In genomic region chr7:121024568-121025055, GRCh38 we compare ENCODE assay signal across 17 cellular contexts. TPM values are rescaled to one million over a fixed set of nuclear protein-coding genes. Genes with fewer than 3 reads are reported as not detected.
A peak's percentile ranks its signal among the peaks of the same experiment; 100 is the strongest.
DNase-seq lines count a peak whose midpoint lies in the region; ATAC-seq, FAIRE-seq and TF ChIP-seq lines count a peak whose summit lies in the region.
"Had no signal": no experiment of that assay in that cellular context is flagged by ENCODE, and none has a peak within 500 bp of the region (broad histone marks: within the 10 kb centered on the region; RNA-seq: fewer than 3 reads in every experiment).

No MANE protein-coding gene starts in this region.

- H3K14ac ChIP-seq in IMR-90 (replicated peaks; ENCODE audit: low read depth, low read length): peak overlapping the region; percentile 69; the same call in 1 of the 2 replicates

- no peaks in the 10 kb centered on the region for H3K9me2 ChIP-seq in MM.1S (replicated peaks; ENCODE audit: insufficient read depth, low read length)

- no peak overlapping the region for H3K4me3 Mint-ChIP-seq in neural progenitor cell
- H3K4me3 Mint-ChIP-seq: activated CD4-positive, alpha-beta memory T cell treated with anti-CD3 and anti-CD28 coated beads, Interleukin-2, amount 10 ng/mL, durations not matched to agents 7 days and 5 days; activated naive CD8-positive, alpha-beta T cell treated with anti-CD3 and anti-CD28 coated beads, Interleukin-2, amount 10 ng/mL, durations not matched to agents 7 days and 5 days; activated T-cell treated with anti-CD3 and anti-CD28 coated beads, Interleukin-2, amount 50 U/mL, for 72 hours had no signal

- intact Hi-C loops in IMR-90 (cut with micrococcal nuclease): no loop called here
- intact Hi-C loops in endothelial cell of umbilical vein (cut with micrococcal nuclease): no loop called here
- intact Hi-C loops in tibial artery (cut with DNase I; ENCODE audit: low total_unique reads): loop anchor here (2.0 kb wide), 1 partner anchor 18 kb away; no protein-coding TSS in a partner anchor

- no peak for FAIRE-seq in endothelial cell of umbilical vein (lab: Jason Lieb, UNC)

- no peaks in the 10 kb centered on the region for H3K79me2 ChIP-seq in endothelial cell of umbilical vein (ENCODE audit: control insufficient read depth, insufficient read depth, low read length)
- no peaks in the 10 kb centered on the region for H3K79me2 ChIP-seq in neural progenitor cell (ENCODE audit: low read depth)
- no peaks in the 10 kb centered on the region for H3K79me2 ChIP-seq in MM.1S (ENCODE audit: low read length)

- no peaks in the 10 kb centered on the region for H3K36me3 ChIP-seq in IMR-90 (ENCODE audit: control insufficient read depth, insufficient read depth, low read length)
- H3K36me3 ChIP-seq in endothelial cell of umbilical vein (ENCODE audit: control insufficient read depth in 2 of 2, extremely low read depth in 1 of 2, insufficient read depth in 2 of 2, low read length in 2 of 2): no peaks in the 10 kb centered on the region
- no peaks in the 10 kb centered on the region for H3K36me3 ChIP-seq in neural progenitor cell
- H3K36me3 ChIP-seq in tibial artery: no peaks in the 10 kb centered on the region
- no peaks in the 10 kb centered on the region for H3K36me3 ChIP-seq in HAP-1 (replicated peaks)
- no peaks in the 10 kb centered on the region for H3K36me3 ChIP-seq in MM.1S (replicated peaks; ENCODE audit: insufficient read depth, low read length)

- H2AFZ ChIP-seq in IMR-90 (replicated peaks; ENCODE audit: low read length, poor library complexity) (no peak overlapping the region), endothelial cell of umbilical vein (ENCODE audit: low read depth, low read length) (peak overlapping the region; percentile 67), neural progenitor cell (replicated peaks) (peak overlapping the region; percentile 26), MM.1S (ENCODE audit: low read length) (no peak overlapping the region)

- peak overlapping the region; percentile 46 to 64 for H4K8ac ChIP-seq in IMR-90 (ENCODE audit: low read depth in 2 of 2, low read length in 2 of 2)

- H3K4me1 Mint-ChIP-seq in neural progenitor cell: peaks cover 5% of the 10 kb centered on the region
- H3K4me1 Mint-ChIP-seq: activated CD4-positive, alpha-beta memory T cell treated with anti-CD3 and anti-CD28 coated beads, Interleukin-2, amount 10 ng/mL, durations not matched to agents 7 days and 5 days; activated naive CD8-positive, alpha-beta T cell treated with anti-CD3 and anti-CD28 coated beads, Interleukin-2, amount 10 ng/mL, durations not matched to agents 7 days and 5 days had no signal

- H4K20me1 ChIP-seq in IMR-90 (ENCODE audit: insufficient read depth, low read length) (no peaks in the 10 kb centered on the region), endothelial cell of umbilical vein (replicated peaks; ENCODE audit: control insufficient read depth, extremely low read depth, insufficient read depth, low read length) (no peaks in the 10 kb centered on the region), neural progenitor cell (ENCODE audit: low read depth) (no peaks in the 10 kb centered on the region), MM.1S (ENCODE audit: insufficient read depth, low read length) (no peaks in the 10 kb centered on the region)

- H3K27me3 Mint-ChIP-seq in neural progenitor cell (ENCODE audit: insufficient read depth, low read depth): no peaks in the 10 kb centered on the region

- no peak for TF ChIP-seq RAD21 in IMR-90 (IDR thresholded peaks at IDR 0.05; ENCODE audit: low read length)

- peak overlapping the region; percentile 59 for H2BK120ac ChIP-seq in IMR-90 (ENCODE audit: low read depth, low read length)

- H3K27me3 ChIP-seq in IMR-90 (ENCODE audit: control insufficient read depth, insufficient read depth, low read length) (no peaks in the 10 kb centered on the region), endothelial cell of umbilical vein (ENCODE audit: control insufficient read depth in 2 of 2, insufficient read depth in 2 of 2, low read length in 2 of 2) (no peaks in the 10 kb centered on the region), neural progenitor cell (no peaks in the 10 kb centered on the region), tibial artery (no peaks in the 10 kb centered on the region), HAP-1 (ENCODE audit: low read depth) (peaks cover 12% of the 10 kb centered on the region), MM.1S (replicated peaks; ENCODE audit: insufficient read depth, low read length) (no peaks in the 10 kb centered on the region)

- peak overlapping the region; percentile 76; the same call in 1 of the 2 replicates for H3K56ac ChIP-seq in IMR-90 (ENCODE audit: extremely low read depth, insufficient read depth, low read length)

- H3K9ac ChIP-seq in IMR-90 (ENCODE audit: low read depth, low read length): peak overlapping the region; percentile 49; the same call in 1 of the 2 replicates
- no peak overlapping the region for H3K9ac ChIP-seq in endothelial cell of umbilical vein (replicated peaks; ENCODE audit: extremely low read depth, insufficient read depth, low read length)
- H3K9ac ChIP-seq in neural progenitor cell: no peak overlapping the region
- H3K9ac ChIP-seq in MM.1S (ENCODE audit: low read length): no peak overlapping the region

- POLR2A ChIA-PET in IMR-90 (lab: Charles Lee; ENCODE audit: unreplicated experiment) (interaction anchor here (0.6 to 0.9 kb wide), 2 partner anchors 24 to 35 kb away, joined by 3 to 4 read pairs; no protein-coding TSS in a partner anchor), endothelial cell of umbilical vein (lab: Charles Lee) (no interaction called here)

- H3F3A ChIP-seq in neural progenitor cell (ENCODE audit: low read depth) (no peaks in the 10 kb centered on the region), MM.1S (ENCODE audit: insufficient read depth, low read length) (peaks cover 5% of the 10 kb centered on the region; the same call in 1 of the 2 replicates)

- H3K36me3 Mint-ChIP-seq in neural progenitor cell: no peaks in the 10 kb centered on the region

- H2BK15ac ChIP-seq in IMR-90 (ENCODE audit: low read depth, low read length): peak overlapping the region; percentile 49; the same call in 1 of the 3 replicates

- peak overlapping the region; percentile 88 for H3K18ac ChIP-seq in IMR-90 (ENCODE audit: low read depth, low read length)

- DNase-seq in IMR-90 (no peak), endothelial cell of umbilical vein (ENCODE audit: low read depth, low spot score) (no peak), neural progenitor cell (ENCODE audit: low spot score) (no peak), tibial artery (no peak), HAP-1 (ENCODE audit: low spot score in 2 of 2) (no peak), MM.1S (no peak)
- DNase-seq in stimulated activated naive CD4-positive, alpha-beta T cell treated with Interleukin-2 at 50 U/mL for 16 hours (lab: John Stamatoyannopoulos, UW): no peak
- DNase-seq: activated CD4-positive, alpha-beta memory T cell treated with anti-CD3 and anti-CD28 coated beads, Interleukin-2, amount 10 ng/mL, durations not matched to agents 7 days and 5 days; activated naive CD8-positive, alpha-beta T cell treated with anti-CD3 and anti-CD28 coated beads, Interleukin-2, amount 10 ng/mL, durations not matched to agents 7 days and 5 days; activated T-cell treated with anti-CD3 and anti-CD28 coated beads, Interleukin-2, amount 50 U/mL, for 72 hours; DMS79 treated with DMSO at 0.1 percent for 48 hours; midbrain; NCI-H2029; NCI-H510A treated with DMSO at 0.1 percent for 48 hours; posterior cingulate gyrus had no signal

- no peak for ATAC-seq in IMR-90 (ENCODE audit: low read depth)
- no peak for ATAC-seq in GM21360 (IDR thresholded peaks at IDR 0.05; ENCODE audit: unreplicated experiment)
- ATAC-seq: activated T-cell treated with anti-CD3 and anti-CD28 coated beads, Interleukin-2, amount 50 U/mL, for 72 hours had no signal

- no CpG with 5 or more reads among the region's 5 CpGs for WGBS in IMR-90 (ENCODE audit: extremely low coverage in 2 of 2, insufficient read length in 1 of 2), 2 experiments

- H2AK5ac ChIP-seq in IMR-90 (ENCODE audit: low read depth, low read length): 0 out of 2 replicates have a peak overlapping the region, but pooled peaks have one; percentile 17

- H3K23ac ChIP-seq in IMR-90 (ENCODE audit: low read depth, low read length): peak overlapping the region; percentile 26; the same call in 1 of the 2 replicates

- no peaks in the 10 kb centered on the region for H3K9me3 ChIP-seq in IMR-90 (ENCODE audit: control insufficient read depth, insufficient read depth, low read length)
- H3K9me3 ChIP-seq in endothelial cell of umbilical vein (replicated peaks; ENCODE audit: control insufficient read depth, insufficient read depth, low read length): no peaks in the 10 kb centered on the region
- no peaks in the 10 kb centered on the region for H3K9me3 ChIP-seq in neural progenitor cell (ENCODE audit: low read depth)
- H3K9me3 ChIP-seq in tibial artery: no peaks in the 10 kb centered on the region
- H3K9me3 ChIP-seq in HAP-1: no peaks in the 10 kb centered on the region
- no peaks in the 10 kb centered on the region for H3K9me3 ChIP-seq in MM.1S (replicated peaks; ENCODE audit: insufficient read depth, low read length)

- H3K27ac Mint-ChIP-seq in neural progenitor cell: no peak overlapping the region
- H3K27ac Mint-ChIP-seq: activated CD4-positive, alpha-beta memory T cell treated with anti-CD3 and anti-CD28 coated beads, Interleukin-2, amount 10 ng/mL, durations not matched to agents 7 days and 5 days; activated naive CD8-positive, alpha-beta T cell treated with anti-CD3 and anti-CD28 coated beads, Interleukin-2, amount 10 ng/mL, durations not matched to agents 7 days and 5 days; activated T-cell treated with anti-CD3 and anti-CD28 coated beads, Interleukin-2, amount 50 U/mL, for 72 hours had no signal

- peak overlapping the region; percentile 86 for H4K5ac ChIP-seq in IMR-90 (ENCODE audit: low read depth, low read length)

- TF ChIP-seq CTCF in IMR-90 (conservative IDR thresholded peaks at IDR 0.05; ENCODE audit: low read depth, low read length) (no peak), endothelial cell of umbilical vein (IDR thresholded peaks at IDR 0.05; ENCODE audit: extremely low read depth in 1 of 2, insufficient read depth in 1 of 2, low read depth in 1 of 2, low read length in 2 of 2) (no peak), neural progenitor cell (IDR thresholded peaks at IDR 0.05) (no peak), tibial artery (IDR thresholded peaks at IDR 0.05) (no peak), MM.1S (IDR thresholded peaks at IDR 0.05; ENCODE audit: low read length) (no peak)

- peak overlapping the region; percentile 49 for H4K91ac ChIP-seq in IMR-90 (ENCODE audit: insufficient read depth, low read depth, low read length)

- in situ Hi-C loops in IMR-90 (cut with MboI; ENCODE audit: low sequenced_read_pairs): no loop called here
- in situ Hi-C loops in HAP-1 (cut with MboI; ENCODE audit: low sequenced_read_pairs): no loop called here

- peak overlapping the region; percentile 87 for H2BK5ac ChIP-seq in IMR-90 (ENCODE audit: low read depth, low read length, poor library complexity, severe bottlenecking)

- dilution Hi-C loops in IMR-90 (cut with HindIII; ENCODE audit: low sequenced_read_pairs, unreplicated experiment) (no loop called here), endothelial cell of umbilical vein (cut with MboI; ENCODE audit: extremely low pct_ligation_motif_present, low sequenced_read_pairs) (no loop called here)

- H3K27ac ChIP-seq in IMR-90 (ENCODE audit: insufficient read depth, low read length): peak overlapping the region; percentile 77; the same call in 1 of the 2 replicates
- no peak overlapping the region for H3K27ac ChIP-seq in endothelial cell of umbilical vein (ENCODE audit: insufficient read depth, low read depth, low read length)
- H3K27ac ChIP-seq in neural progenitor cell: no peak overlapping the region
- H3K27ac ChIP-seq in tibial artery: peak overlapping the region; percentile 74 to 78
- no peak overlapping the region for H3K27ac ChIP-seq in MM.1S (ENCODE audit: low read length)
- H3K27ac ChIP-seq: C4-2B had no signal

- TF ChIP-seq POLR2A in IMR-90 (IDR thresholded peaks at IDR 0.05; ENCODE audit: low read depth, low read length) (no peak), endothelial cell of umbilical vein (IDR thresholded peaks at IDR 0.05; ENCODE audit: low read depth, low read length) (no peak)

- H2BK20ac ChIP-seq in IMR-90 (ENCODE audit: low read depth, low read length): 0 out of 2 replicates have a peak overlapping the region, but pooled peaks have one; percentile 2

- CTCF ChIA-PET in IMR-90 (lab: Yijun Ruan, JAX) (no interaction called here), endothelial cell of umbilical vein (lab: Charles Lee) (interaction anchor here (0.8 to 1.4 kb wide), 6 partner anchors 9 to 83 kb away, joined by 3 to 7 read pairs (median 3); partner anchors contain the start of gene CPED1)

- peak overlapping the region; percentile 81 for H3K4me2 ChIP-seq in IMR-90 (ENCODE audit: low read depth, low read length)
- H3K4me2 ChIP-seq in endothelial cell of umbilical vein (ENCODE audit: insufficient read depth, low read length): no peak overlapping the region
- H3K4me2 ChIP-seq in neural progenitor cell: no peak overlapping the region
- no peak overlapping the region for H3K4me2 ChIP-seq in MM.1S (ENCODE audit: low read depth, low read length)

- peaks cover 19 to 45% of the 10 kb centered on the region in 2 experiments for H3K79me1 ChIP-seq in IMR-90 (ENCODE audit: low read depth in 1 of 2, low read length in 2 of 2)

- H3K4ac ChIP-seq in IMR-90 (ENCODE audit: low read depth, low read length): peak overlapping the region; percentile 29; the same call in 1 of the 2 replicates

- H2AK9ac ChIP-seq in IMR-90 (replicated peaks; ENCODE audit: low read depth, low read length, poor library complexity): no peak overlapping the region

- BruUV-seq in IMR-90 (replicated peaks; lab: Mats Ljungman, UMichigan): no TSS peak
- no TSS peak for BruUV-seq in endothelial cell of umbilical vein (replicated peaks; lab: Mats Ljungman, UMichigan)

- peaks cover 14% of the 10 kb centered on the region for H3K4me1 ChIP-seq in IMR-90 (ENCODE audit: control insufficient read depth, insufficient read depth, low read length)
- H3K4me1 ChIP-seq in endothelial cell of umbilical vein (ENCODE audit: control insufficient read depth, extremely low read depth, insufficient read depth, low read length): peaks cover 23% of the 10 kb centered on the region
- peaks cover 8% of the 10 kb centered on the region for H3K4me1 ChIP-seq in neural progenitor cell
- H3K4me1 ChIP-seq in tibial artery: peaks cover 0 to 95% (median 36%) of the 10 kb centered on the region in 4 donors
- peaks cover 4% of the 10 kb centered on the region; the same call in 1 of the 2 replicates for H3K4me1 ChIP-seq in HAP-1
- peaks cover 10% of the 10 kb centered on the region for H3K4me1 ChIP-seq in MM.1S (ENCODE audit: low read length)

- H3K9me3 Mint-ChIP-seq in neural progenitor cell: no peaks in the 10 kb centered on the region
- H3K9me3 Mint-ChIP-seq: activated CD4-positive, alpha-beta memory T cell treated with anti-CD3 and anti-CD28 coated beads, Interleukin-2, amount 10 ng/mL, durations not matched to agents 7 days and 5 days; activated T-cell treated with anti-CD3 and anti-CD28 coated beads, Interleukin-2, amount 50 U/mL, for 72 hours had no signal

- no peak overlapping the region for H3K4me3 ChIP-seq in IMR-90 (ENCODE audit: insufficient read depth, low read depth, low read length)
- no peak overlapping the region for H3K4me3 ChIP-seq in endothelial cell of umbilical vein (replicated peaks in 1 of 3; ENCODE audit: insufficient read depth in 1 of 3, low read depth in 1 of 3, low read length in 3 of 3)
- H3K4me3 ChIP-seq in neural progenitor cell: no peak overlapping the region
- H3K4me3 ChIP-seq in tibial artery: peak overlapping the region in 1 of 2 donors; percentile 4
- H3K4me3 ChIP-seq in HAP-1: no peak overlapping the region
- no peak overlapping the region for H3K4me3 ChIP-seq in MM.1S (ENCODE audit: low read length)

- H3K9me1 ChIP-seq in IMR-90 (ENCODE audit: insufficient read depth, low read length) (peaks cover 5% of the 10 kb centered on the region), endothelial cell of umbilical vein (replicated peaks; ENCODE audit: control insufficient read depth, extremely low read depth, insufficient read depth, low read length) (no peaks in the 10 kb centered on the region)

RNA-seq across cellular contexts. Expression of gene CPED1, which starts 36.1 kb away (rescaled TPM):
- total RNA-seq in IMR-90 (2012; rRNA removed) (96.8 and 102 TPM in 2 replicates), endothelial cell of umbilical vein (0.22 and 0.32 TPM in 2 replicates), neural progenitor cell (ENCODE audit: low replicate concordance) (not detected in 2 replicates)
- polyA plus RNA-seq in IMR-90 (2012; rRNA removed) (28.7 and 31.2 TPM in 2 replicates), endothelial cell of umbilical vein (0.19 and 3.0 TPM in 2 replicates)
- polyA plus RNA-seq in IMR-90 (2012; cell fraction: cytosol; rRNA removed): 11.9 and 18.5 TPM in 2 replicates
- 9.1 and 28.6 TPM in 2 replicates for polyA plus RNA-seq in IMR-90 (2012; cell fraction: nucleus; rRNA removed; ENCODE audit: low replicate concordance)
- 0.20 and 0.22 TPM in 2 replicates for polyA plus RNA-seq in endothelial cell of umbilical vein (2011; cell fraction: cytosol; rRNA removed)
- polyA plus RNA-seq in endothelial cell of umbilical vein (2011; cell fraction: nucleus; rRNA removed): 0.58 and 2.6 TPM in 2 replicates
- 0.10 and 0.46 TPM in 2 replicates for polyA plus RNA-seq in endothelial cell of umbilical vein (2012)
- 2.3 and 3.1 TPM in 2 replicates for polyA minus RNA-seq in endothelial cell of umbilical vein
- polyA minus RNA-seq in endothelial cell of umbilical vein (2011; cell fraction: cytosol; rRNA and poly(A)+ RNA removed): 1.0 TPM
- polyA minus RNA-seq in endothelial cell of umbilical vein (2011; cell fraction: nucleus; rRNA and poly(A)+ RNA removed): 1.2 and 1.6 TPM in 2 replicates
- total RNA-seq: activated CD4-positive, alpha-beta memory T cell treated with anti-CD3 and anti-CD28 coated beads, Interleukin-2, amount 10 ng/mL, durations not matched to agents 7 days and 5 days; activated naive CD8-positive, alpha-beta T cell treated with anti-CD3 and anti-CD28 coated beads, Interleukin-2, amount 10 ng/mL, durations not matched to agents 7 days and 5 days; activated T-cell treated with anti-CD3 and anti-CD28 coated beads, Interleukin-2, amount 50 U/mL, for 72 hours had no signal

Comparison
In these comparisons a context has a peak if more than half of its experiments do, and no peak if none do; other contexts are left out.
1. H2AFZ ChIP-seq: peak in endothelial cell of umbilical vein (single experiment) and neural progenitor cell (single experiment); none in IMR-90 (single experiment) and MM.1S (single experiment).
2. H3K27ac ChIP-seq: peak in IMR-90 (single experiment) and tibial artery (2 of 2); none in endothelial cell of umbilical vein (single experiment), neural progenitor cell (single experiment) and MM.1S (single experiment).
3. RNA of gene CPED1, which starts 36.1 kb away (total RNA-seq): 96.8 to 102 TPM in IMR-90; 0.22 to 0.32 TPM in endothelial cell of umbilical vein and not detected in neural progenitor cell; every median in the first group is over 10 times any median in the second.